1 cellular context compared by ENCODE assay signal in the genomic region with DNA sequence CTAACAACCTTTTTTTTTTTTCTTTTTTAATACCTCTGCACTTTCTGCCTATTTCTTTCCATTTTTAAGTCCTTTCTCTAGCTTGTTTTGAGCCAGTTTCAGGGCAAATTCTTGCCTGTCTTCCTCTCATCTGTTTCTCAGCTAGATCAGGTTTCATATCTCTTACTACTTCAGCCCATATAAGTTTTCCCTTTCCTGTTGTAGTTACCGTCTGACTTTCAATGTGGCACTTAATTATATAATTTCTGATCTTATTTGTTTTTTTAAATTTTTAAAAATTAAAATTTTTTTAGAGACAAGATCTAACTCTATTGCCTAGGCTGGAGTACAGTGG.
TF ChIP-seq lines count a peak whose summit lies in the region.

No MANE protein-coding gene starts in this region.

TF ChIP-seq in SK-N-SH treated with all-trans-retinoic acid at 6 μM for 48 hours, 23 proteins besides CTCF, POLR2A, EP300 and RAD21 (continued from another document):
- TF ChIP-seq, protein P1, sequence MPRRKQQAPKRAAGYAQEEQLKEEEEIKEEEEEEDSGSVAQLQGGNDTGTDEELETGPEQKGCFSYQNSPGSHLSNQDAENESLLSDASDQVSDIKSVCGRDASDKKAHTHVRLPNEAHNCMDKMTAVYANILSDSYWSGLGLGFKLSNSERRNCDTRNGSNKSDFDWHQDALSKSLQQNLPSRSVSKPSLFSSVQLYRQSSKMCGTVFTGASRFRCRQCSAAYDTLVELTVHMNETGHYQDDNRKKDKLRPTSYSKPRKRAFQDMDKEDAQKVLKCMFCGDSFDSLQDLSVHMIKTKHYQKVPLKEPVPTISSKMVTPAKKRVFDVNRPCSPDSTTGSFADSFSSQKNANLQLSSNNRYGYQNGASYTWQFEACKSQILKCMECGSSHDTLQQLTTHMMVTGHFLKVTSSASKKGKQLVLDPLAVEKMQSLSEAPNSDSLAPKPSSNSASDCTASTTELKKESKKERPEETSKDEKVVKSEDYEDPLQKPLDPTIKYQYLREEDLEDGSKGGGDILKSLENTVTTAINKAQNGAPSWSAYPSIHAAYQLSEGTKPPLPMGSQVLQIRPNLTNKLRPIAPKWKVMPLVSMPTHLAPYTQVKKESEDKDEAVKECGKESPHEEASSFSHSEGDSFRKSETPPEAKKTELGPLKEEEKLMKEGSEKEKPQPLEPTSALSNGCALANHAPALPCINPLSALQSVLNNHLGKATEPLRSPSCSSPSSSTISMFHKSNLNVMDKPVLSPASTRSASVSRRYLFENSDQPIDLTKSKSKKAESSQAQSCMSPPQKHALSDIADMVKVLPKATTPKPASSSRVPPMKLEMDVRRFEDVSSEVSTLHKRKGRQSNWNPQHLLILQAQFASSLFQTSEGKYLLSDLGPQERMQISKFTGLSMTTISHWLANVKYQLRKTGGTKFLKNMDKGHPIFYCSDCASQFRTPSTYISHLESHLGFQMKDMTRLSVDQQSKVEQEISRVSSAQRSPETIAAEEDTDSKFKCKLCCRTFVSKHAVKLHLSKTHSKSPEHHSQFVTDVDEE (CRISPR knock-in tag; IDR thresholded peaks at IDR 0.05), result no peak
- no peak for TF ChIP-seq ZFP30 (CRISPR knock-in tag; IDR thresholded peaks at IDR 0.05)
- TF ChIP-seq ZC3H10 (CRISPR knock-in tag; IDR thresholded peaks at IDR 0.05), result no peak
- TF ChIP-seq, protein P2, sequence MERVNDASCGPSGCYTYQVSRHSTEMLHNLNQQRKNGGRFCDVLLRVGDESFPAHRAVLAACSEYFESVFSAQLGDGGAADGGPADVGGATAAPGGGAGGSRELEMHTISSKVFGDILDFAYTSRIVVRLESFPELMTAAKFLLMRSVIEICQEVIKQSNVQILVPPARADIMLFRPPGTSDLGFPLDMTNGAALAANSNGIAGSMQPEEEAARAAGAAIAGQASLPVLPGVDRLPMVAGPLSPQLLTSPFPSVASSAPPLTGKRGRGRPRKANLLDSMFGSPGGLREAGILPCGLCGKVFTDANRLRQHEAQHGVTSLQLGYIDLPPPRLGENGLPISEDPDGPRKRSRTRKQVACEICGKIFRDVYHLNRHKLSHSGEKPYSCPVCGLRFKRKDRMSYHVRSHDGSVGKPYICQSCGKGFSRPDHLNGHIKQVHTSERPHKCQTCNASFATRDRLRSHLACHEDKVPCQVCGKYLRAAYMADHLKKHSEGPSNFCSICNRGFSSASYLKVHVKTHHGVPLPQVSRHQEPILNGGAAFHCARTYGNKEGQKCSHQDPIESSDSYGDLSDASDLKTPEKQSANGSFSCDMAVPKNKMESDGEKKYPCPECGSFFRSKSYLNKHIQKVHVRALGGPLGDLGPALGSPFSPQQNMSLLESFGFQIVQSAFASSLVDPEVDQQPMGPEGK (CRISPR knock-in tag; IDR thresholded peaks at IDR 0.05; ENCODE audit: borderline replicate concordance), result no peak
- TF ChIP-seq ZFP3 (CRISPR knock-in tag; IDR thresholded peaks at IDR 0.05), result no peak
- TF ChIP-seq ESRRG (CRISPR knock-in tag; IDR thresholded peaks at IDR 0.05), result no peak
TF ChIP-seq in SK-N-SH treated with all-trans-retinoic acid at 6 μM for 48 hours: peak in this region for 0.
